13 cellular contexts compared by ENCODE assay signal in genomic region chr7:1558841-1559625, GRCh38. TPM values are rescaled to one million over a fixed set of nuclear protein-coding genes. Genes with fewer than 3 reads are reported as not detected.
DNase-seq lines count a peak whose midpoint lies in the region; ATAC-seq, FAIRE-seq and TF ChIP-seq lines count a peak whose summit lies in the region.
"Had no signal": no experiment of that assay in that cellular context is flagged by ENCODE, and none has a peak within 500 bp of the region (broad histone marks: within the 10 kb centered on the region; RNA-seq: fewer than 3 reads in every experiment).

No MANE protein-coding gene starts in this region.

- no peak for FAIRE-seq in astrocyte (lab: Jason Lieb, UNC)

- no peak overlapping the region for H3K4me2 ChIP-seq in astrocyte (ENCODE audit: low read length)

- DNase-seq in HT-29 (ENCODE audit: low spot score) (peak; percentile 87), astrocyte (ENCODE audit: low read depth) (no peak), right lobe of liver (peak in 2 of 3 donors; percentile 44 to 57), suprapubic skin (ENCODE audit: low spot score in 2 of 2) (peak in 1 of 2 donors; percentile 66), hypothalamus (lab: John Stamatoyannopoulos, UW) (no peak)
- no peak for DNase-seq in central memory CD4-positive, alpha-beta T cell
- no peak for DNase-seq in activated CD4-positive, alpha-beta T cell treated with anti-CD3 and anti-CD28 coated beads, Interleukin-2, amount 50 U/mL, for 1 hour
- DNase-seq: activated CD8-positive, alpha-beta memory T cell treated with anti-CD3 and anti-CD28 coated beads for 24 hours; activated effector memory CD4-positive, alpha-beta T cell treated with anti-CD3 and anti-CD28 coated beads, Interleukin-2, amount 50 U/mL, for 16 hours; CD4-positive, alpha-beta T cell; NCI-H1436 treated with DMSO at 0.1 percent for 48 hours; stimulated activated CD4-positive, alpha-beta T cell treated with anti-CD3 and anti-CD28 coated beads, Interleukin-15, amount 100 ng/mL, for 24 hours had no signal

- no peaks in the 10 kb centered on the region for H3K36me3 Mint-ChIP-seq in astrocyte (ENCODE audit: low read depth, unreplicated experiment)

- intact Hi-C loops in right lobe of liver (cut with DNase I), result no loop called here

- TF ChIP-seq CTCF in astrocyte (IDR thresholded peaks at IDR 0.05; ENCODE audit: insufficient read depth, low read depth, low read length) (no peak), right lobe of liver (IDR thresholded peaks at IDR 0.05) (no peak), suprapubic skin (IDR thresholded peaks at IDR 0.05) (no peak)

- no CpG with 5 or more reads among the region's 32 CpGs for WGBS in right lobe of liver (ENCODE audit: insufficient coverage, low coverage, low lambda C conversion rate, missing lambda C conversion rate)
- 60% methylated on average over 14 of the region's 32 CpGs for WGBS in suprapubic skin

- H3K4me1 ChIP-seq in astrocyte (ENCODE audit: insufficient read depth, low read length) (peaks cover 16% of the 10 kb centered on the region), right lobe of liver (peaks cover 0 to 9% (median 0%) of the 10 kb centered on the region in 4 donors), suprapubic skin (peaks cover 53% of the 10 kb centered on the region)

- no peaks in the 10 kb centered on the region for H3K9me3 Mint-ChIP-seq in astrocyte (ENCODE audit: unreplicated experiment)
- H3K9me3 Mint-ChIP-seq: CD4-positive, alpha-beta T cell had no signal

- no peak overlapping the region for H3K4me3 ChIP-seq in astrocyte (ENCODE audit: insufficient read depth, low read depth, low read length)
- no peak overlapping the region for H3K4me3 ChIP-seq in right lobe of liver
- no peak overlapping the region for H3K4me3 ChIP-seq in suprapubic skin

- H3K4me3 Mint-ChIP-seq in astrocyte (ENCODE audit: unreplicated experiment), result no peak overlapping the region
- H3K4me3 Mint-ChIP-seq: CD4-positive, alpha-beta T cell had no signal

- H2AFZ ChIP-seq in astrocyte (ENCODE audit: low read depth, low read length), result peak overlapping the region; percentile 6

- peaks cover 12% of the 10 kb centered on the region for H3K4me1 Mint-ChIP-seq in astrocyte (ENCODE audit: low read depth, unreplicated experiment)

- H3K27ac Mint-ChIP-seq in astrocyte (ENCODE audit: unreplicated experiment), result no peak overlapping the region
- H3K27ac Mint-ChIP-seq: CD4-positive, alpha-beta T cell had no signal

- H3K9ac ChIP-seq in astrocyte (ENCODE audit: low read length), result no peak overlapping the region
- H3K9ac ChIP-seq: parathyroid adenoma had no signal

- no peaks in the 10 kb centered on the region for H3K79me2 ChIP-seq in astrocyte (ENCODE audit: insufficient read depth, low read length)
- H3K79me2 ChIP-seq: parathyroid adenoma had no signal

- ATAC-seq in right lobe of liver, result no peak

- H3K27ac ChIP-seq in astrocyte (ENCODE audit: low read depth, low read length) (no peak overlapping the region), right lobe of liver (no peak overlapping the region), suprapubic skin (peak overlapping the region; percentile 76)
- H3K27ac ChIP-seq: parathyroid adenoma had no signal

- H3K36me3 ChIP-seq in astrocyte (ENCODE audit: insufficient read depth, low read length), result no peaks in the 10 kb centered on the region
- no peaks in the 10 kb centered on the region for H3K36me3 ChIP-seq in right lobe of liver
- H3K36me3 ChIP-seq in suprapubic skin, result no peaks in the 10 kb centered on the region

- H3K9me3 ChIP-seq in astrocyte (ENCODE audit: insufficient read depth, low read depth, low read length) (no peaks in the 10 kb centered on the region), right lobe of liver (no peaks in the 10 kb centered on the region), suprapubic skin (no peaks in the 10 kb centered on the region)

- TF ChIP-seq POLR2A in right lobe of liver (IDR thresholded peaks at IDR 0.05) (no peak), suprapubic skin (IDR thresholded peaks at IDR 0.05) (no peak)

- H3K27me3 Mint-ChIP-seq in astrocyte (ENCODE audit: low read depth, unreplicated experiment), result no peaks in the 10 kb centered on the region
- H3K27me3 Mint-ChIP-seq: CD4-positive, alpha-beta T cell had no signal

- no peaks in the 10 kb centered on the region for H4K20me1 ChIP-seq in astrocyte (ENCODE audit: insufficient read depth, low read length)

- TF ChIP-seq EP300 in suprapubic skin (IDR thresholded peaks at IDR 0.05), result no peak

- H3K27me3 ChIP-seq in astrocyte (ENCODE audit: insufficient read depth, low read length), result no peaks in the 10 kb centered on the region
- H3K27me3 ChIP-seq in right lobe of liver, result no peaks in the 10 kb centered on the region
- no peaks in the 10 kb centered on the region for H3K27me3 ChIP-seq in suprapubic skin

RNA-seq across cellular contexts. Expression of gene TMEM184A, which starts 3.0 kb away (rescaled TPM):
- total RNA-seq in HT-29 (2014; rRNA removed; shearing (Covaris generic)), result 47.2 and 50.9 TPM in 2 replicates
- 1.8 and 2.1 TPM in 2 replicates for total RNA-seq in astrocyte
- 10 to 100 TPM; 15.1 to 32.8 (median 26.7) TPM for total RNA-seq in right lobe of liver
- total RNA-seq in suprapubic skin, result 100 to 1,000 TPM in 3 of 4 donors, 10 to 100 TPM in 1; 55.0 to 234 (median 112) TPM

RNA-seq across cellular contexts. Expression of gene PSMG3, which starts 10.8 kb away (rescaled TPM):
- 129 and 149 TPM in 2 replicates for total RNA-seq in HT-29 (2014; rRNA removed; shearing (Covaris generic))
- total RNA-seq in astrocyte (30.3 and 33.6 TPM in 2 replicates), right lobe of liver (10 to 100 TPM in 2 of 6 experiments, 1 to 10 TPM in 4; 7.6 to 28.1 (median 9.2) TPM), suprapubic skin (10 to 100 TPM; 35.7 to 79.0 (median 62.0) TPM)

RNA-seq across cellular contexts. Expression of gene MAFK, which starts 28.5 kb away (rescaled TPM):
- total RNA-seq in HT-29 (2014; rRNA removed; shearing (Covaris generic)), result 92.6 and 95.0 TPM in 2 replicates
- total RNA-seq in astrocyte (36.2 and 36.6 TPM in 2 replicates), right lobe of liver (10 to 100 TPM in 4 of 6 experiments, 1 to 10 TPM in 2; 6.9 to 29.7 (median 13.1) TPM), suprapubic skin (10 to 100 TPM; 29.3 to 65.0 (median 36.2) TPM)

RNA-seq across cellular contexts. Expression of gene INTS1, which starts 54.8 kb away (rescaled TPM):
- total RNA-seq in HT-29 (2014; rRNA removed; shearing (Covaris generic)), result 117 and 141 TPM in 2 replicates
- 81.4 and 81.9 TPM in 2 replicates for total RNA-seq in astrocyte
- total RNA-seq in right lobe of liver, result 10 to 100 TPM; 30.1 to 49.6 (median 41.2) TPM
- total RNA-seq in suprapubic skin, result 10 to 100 TPM; 45.7 to 96.5 (median 75.8) TPM

Comparison
In these comparisons a context has a peak if more than half of its experiments do, and no peak if none do; other contexts are left out.
1. DNase-seq: peak in HT-29 (single experiment) and right lobe of liver (2 of 3); none in astrocyte (single experiment), hypothalamus (0 of 51), central memory CD4-positive, alpha-beta T cell (single experiment) and activated CD4-positive, alpha-beta T cell treated with anti-CD3 and anti-CD28 coated beads, Interleukin-2, amount 50 U/mL, for 1 hour (single experiment).